Comparison of ENCODE assay signal across 24 cellular contexts in the genomic region with DNA sequence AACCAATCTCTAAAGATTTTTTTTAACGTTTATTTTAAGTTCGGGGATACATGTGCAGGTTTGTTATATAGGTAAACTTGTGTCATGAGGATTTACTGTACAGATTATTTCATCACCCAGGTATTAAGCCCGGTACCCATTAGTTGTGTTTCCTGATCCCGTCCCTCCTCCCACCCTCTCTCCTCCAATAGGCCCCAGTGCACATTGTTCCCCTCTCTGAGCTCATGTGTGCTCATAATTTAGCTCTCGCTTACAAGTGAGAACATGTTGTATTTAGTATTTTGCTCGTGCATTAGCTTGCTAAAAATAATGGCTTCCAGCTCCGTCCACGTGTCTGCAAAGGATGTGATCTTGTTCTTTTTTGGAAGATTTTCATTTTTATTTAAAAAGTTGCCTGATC.
"Had no signal": no experiment of that assay in that cellular context is flagged by ENCODE, and none has a peak within 500 bp of the region (broad histone marks: within the 10 kb centered on the region; RNA-seq: fewer than 3 reads in every experiment).

No MANE protein-coding gene starts in this region.

- H2AFZ ChIP-seq: PC-9 had no signal

- H3K27me3 ChIP-seq: adrenal gland, SJCRH30 had no signal

- H3K9ac ChIP-seq: KMS-11, SK-N-SH had no signal

- H3K4me3 ChIP-seq: adrenal gland, PC-9, SJCRH30 had no signal

- DNase-seq: activated CD4-positive, alpha-beta T cell treated with anti-CD3 and anti-CD28 coated beads for 4 hours; activated CD8-positive, alpha-beta memory T cell treated with anti-CD3 and anti-CD28 coated beads, Interleukin-2, amount 50 U/mL, for 4 hours; activated CD8-positive, alpha-beta T cell treated with anti-CD3 and anti-CD28 coated beads for 36 hours; activated gamma-delta T cell treated with Interleukin-2 at 50 U/mL for 16 hours; activated naive CD4-positive, alpha-beta T cell treated with anti-CD3 and anti-CD28 coated beads, Interleukin-2, amount 10 ng/mL, durations not matched to agents 7 days and 5 days; activated naive CD8-positive, alpha-beta T cell treated with anti-CD3 and anti-CD28 coated beads for 36 hours; activated T-cell treated with anti-CD3 and anti-CD28 coated beads, Interleukin-2, amount 50 U/mL, for 72 hours; adrenal gland; anterior cingulate cortex; caudate nucleus; NCI-H1092; NCI-H1436; NCI-H187 treated with DMSO at 0.1 percent for 48 hours; NCI-H2081 treated with DMSO at 0.1 percent for 48 hours; NCI-H2171; NCI-H2227 treated with DMSO at 0.1 percent for 48 hours; NCI-H446 treated with DMSO at 0.1 percent for 48 hours; NCI-H526; PC-9; SJCRH30; SK-N-SH; T-helper 1 cell; WERI-Rb-1 had no signal

- H3K36me3 ChIP-seq: adrenal gland, SJCRH30, WERI-Rb-1 had no signal

- H3K4me1 ChIP-seq: adrenal gland had no signal

- H3K9me3 ChIP-seq: adrenal gland, SJCRH30, SK-N-SH had no signal

- H3K27ac ChIP-seq: adrenal gland, KMS-11, PC-9, SJCRH30, WERI-Rb-1 had no signal

- H3K4me2 ChIP-seq: KMS-11, PC-9, SK-N-SH had no signal
